ENCODE assay signal across 1 cellular context in genomic region chr7:123151443-123151842, GRCh38.
TF ChIP-seq lines count a peak whose summit lies in the region.

No MANE protein-coding gene starts in this region.

TF ChIP-seq in GM12878, 131 proteins besides CTCF, POLR2A, EP300 and RAD21:
- peak; percentile 51 for TF ChIP-seq ATF7 (IDR thresholded peaks at IDR 0.05; ENCODE audit: low read depth)
- TF ChIP-seq, protein P1, sequence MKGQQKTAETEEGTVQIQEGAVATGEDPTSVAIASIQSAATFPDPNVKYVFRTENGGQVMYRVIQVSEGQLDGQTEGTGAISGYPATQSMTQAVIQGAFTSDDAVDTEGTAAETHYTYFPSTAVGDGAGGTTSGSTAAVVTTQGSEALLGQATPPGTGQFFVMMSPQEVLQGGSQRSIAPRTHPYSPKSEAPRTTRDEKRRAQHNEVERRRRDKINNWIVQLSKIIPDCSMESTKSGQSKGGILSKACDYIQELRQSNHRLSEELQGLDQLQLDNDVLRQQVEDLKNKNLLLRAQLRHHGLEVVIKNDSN (IDR thresholded peaks at IDR 0.05; ENCODE audit: borderline replicate concordance, extremely low read length, insufficient read depth, low read depth, low read length): no peak
